ENCODE assay signal across 1 cellular context in genomic region chr15:43775411-43775965, GRCh38.
TF ChIP-seq lines count a peak whose summit lies in the region.

No MANE protein-coding gene starts in this region.

TF ChIP-seq in HepG2, 621 proteins besides CTCF, POLR2A, EP300 and RAD21 (continues in another document):
- TF ChIP-seq HNF4G (IDR thresholded peaks at IDR 0.05; ENCODE audit: borderline replicate concordance, low read depth, low read length) (peak; percentile 13; the same call in 1 of the 2 replicates), HNF4G (CRISPR knock-in tag; IDR thresholded peaks at IDR 0.05; ENCODE audit: borderline replicate concordance, low read depth) (no peak), HOMEZ (CRISPR knock-in tag; IDR thresholded peaks at IDR 0.05; ENCODE audit: low read depth) (0 out of 2 replicates have a peak, but pooled peaks have one; percentile 18), ZNF275 (CRISPR knock-in tag; IDR thresholded peaks at IDR 0.05; ENCODE audit: borderline replicate concordance) (no peak), HNF4A (CRISPR knock-in tag; IDR thresholded peaks at IDR 0.05) (peak; percentile 69), SMC3 (IDR thresholded peaks at IDR 0.05; ENCODE audit: low read length) (peak; percentile 53; the same call in 1 of the 2 replicates), ZNF644 (CRISPR knock-in tag; IDR thresholded peaks at IDR 0.05; ENCODE audit: low read depth) (peak; percentile 90), SAP130 (CRISPR knock-in tag; IDR thresholded peaks at IDR 0.05; ENCODE audit: low read depth) (peak; percentile 83), DMAP1 (CRISPR knock-in tag; IDR thresholded peaks at IDR 0.05) (peak; percentile 76), ZNF414 (CRISPR knock-in tag; IDR thresholded peaks at IDR 0.05) (peak; percentile 4; the same call in 1 of the 2 replicates), ZNF407 (CRISPR knock-in tag; IDR thresholded peaks at IDR 0.05; ENCODE audit: not compliant biosample characterization) (peak; percentile 1), ZNF788 (CRISPR knock-in tag; IDR thresholded peaks at IDR 0.05; ENCODE audit: borderline replicate concordance) (no peak), MAX (IDR thresholded peaks at IDR 0.05) (peak; percentile 85), NFRKB (IDR thresholded peaks at IDR 0.05) (no peak), MTA3 (CRISPR knock-in tag; IDR thresholded peaks at IDR 0.05) (no peak), CHD4 (IDR thresholded peaks at IDR 0.05; ENCODE audit: borderline replicate concordance, low read length) (no peak), FOXC1 (CRISPR knock-in tag; IDR thresholded peaks at IDR 0.05; ENCODE audit: borderline replicate concordance) (peak; percentile 57; the same call in 1 of the 2 replicates), MTF1 (CRISPR knock-in tag; IDR thresholded peaks at IDR 0.05) (no peak), ZFP91 (CRISPR knock-in tag; IDR thresholded peaks at IDR 0.05; ENCODE audit: borderline replicate concordance) (0 out of 2 replicates have a peak, but pooled peaks have one; percentile 11), ZNF572 (CRISPR knock-in tag; IDR thresholded peaks at IDR 0.05) (no peak), STAG1 (CRISPR knock-in tag; IDR thresholded peaks at IDR 0.05) (peak; percentile 48), ZBTB1 (CRISPR knock-in tag; IDR thresholded peaks at IDR 0.05; ENCODE audit: borderline replicate concordance) (no peak), ZNF121 (CRISPR knock-in tag; IDR thresholded peaks at IDR 0.05) (no peak), PBX2 (CRISPR knock-in tag; IDR thresholded peaks at IDR 0.05) (no peak), ARID5B (CRISPR knock-in tag; IDR thresholded peaks at IDR 0.05) (peak; percentile 31; the same call in 1 of the 2 replicates), EHMT2 (IDR thresholded peaks at IDR 0.05; ENCODE audit: borderline replicate concordance, low read depth, low read length) (no peak), ZNF317 (CRISPR knock-in tag; IDR thresholded peaks at IDR 0.05) (no peak), TIGD3 (CRISPR knock-in tag; IDR thresholded peaks at IDR 0.05; ENCODE audit: borderline replicate concordance) (no peak), SMAD3 (CRISPR knock-in tag; IDR thresholded peaks at IDR 0.05) (no peak), MIER2 (CRISPR knock-in tag; IDR thresholded peaks at IDR 0.05) (peak; percentile 54; the same call in 1 of the 2 replicates), ZSCAN21 (CRISPR knock-in tag; IDR thresholded peaks at IDR 0.05; ENCODE audit: borderline replicate concordance) (peak; percentile 60; the same call in 1 of the 2 replicates), ZBTB25 (CRISPR knock-in tag; IDR thresholded peaks at IDR 0.05) (no peak), PPARG (CRISPR knock-in tag; conservative IDR thresholded peaks at IDR 0.05) (no peak)
